Comparison of ENCODE assay signal across 20 cellular contexts in the genomic region with DNA sequence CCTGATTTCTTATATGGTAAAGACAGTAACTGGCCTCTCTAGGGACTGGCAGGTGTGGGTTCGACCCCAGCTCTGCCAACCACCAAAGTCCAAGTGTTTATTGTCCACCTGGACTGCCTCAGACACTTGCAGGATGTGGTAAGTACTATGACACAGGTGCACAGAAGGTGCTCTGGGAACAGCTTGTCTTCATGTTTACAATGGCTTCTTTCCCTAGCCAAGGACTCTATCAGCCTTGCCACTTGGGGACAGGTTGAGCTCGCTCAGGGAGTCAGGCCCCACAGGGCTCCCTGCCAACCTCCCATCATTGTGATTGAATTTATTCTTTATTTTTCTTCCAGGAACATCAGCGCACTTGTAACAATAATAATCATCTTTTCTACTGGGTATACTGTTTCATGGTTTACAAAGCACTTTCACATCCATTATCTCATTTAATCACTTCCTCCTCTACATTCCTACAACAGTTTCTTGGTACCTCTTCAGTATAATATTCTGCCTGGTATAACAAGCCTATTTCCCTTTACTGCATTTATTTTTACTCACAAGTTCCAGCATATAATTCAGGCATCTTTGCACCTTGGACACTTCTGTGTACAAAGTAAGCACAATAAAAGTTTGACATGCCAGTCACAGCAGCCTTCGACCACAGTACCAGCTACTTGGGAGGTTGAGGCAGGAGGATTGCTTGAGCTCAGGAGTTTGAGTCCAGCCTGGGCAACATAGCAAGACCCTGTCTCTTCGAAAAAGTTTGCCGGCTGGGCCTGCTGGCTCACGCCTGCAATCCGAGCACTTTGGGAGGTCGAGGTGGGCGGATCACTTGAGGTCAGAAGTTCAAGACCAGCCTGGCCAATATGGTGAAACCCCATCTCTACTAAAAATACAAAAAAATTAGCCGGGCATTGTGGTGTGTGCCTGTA. TPM values are rescaled to one million over a fixed set of nuclear protein-coding genes. Genes with fewer than 3 reads are reported as not detected.
DNase-seq lines count a peak whose midpoint lies in the region; ATAC-seq, FAIRE-seq and TF ChIP-seq lines count a peak whose summit lies in the region.
"Had no signal": no experiment of that assay in that cellular context is flagged by ENCODE, and none has a peak within 500 bp of the region (broad histone marks: within the 10 kb centered on the region; RNA-seq: fewer than 3 reads in every experiment).

No MANE protein-coding gene starts in this region.

- H3K79me2 ChIP-seq in K562 (ENCODE audit: control insufficient read depth, insufficient read depth, low read length) (peaks cover 15% of the 10 kb centered on the region), SK-N-SH (ENCODE audit: insufficient read depth) (peaks cover 9% of the 10 kb centered on the region), neural progenitor cell (ENCODE audit: low read depth) (peaks cover 1% of the 10 kb centered on the region)

- H3K9ac ChIP-seq in K562 (ENCODE audit: insufficient read depth in 1 of 2, low read depth in 2 of 2, low read length in 2 of 2) (no peak overlapping the region), SK-N-SH (no peak overlapping the region), neural progenitor cell (no peak overlapping the region)

- H3K9me3 ChIP-seq in K562 (replicated peaks; ENCODE audit: control insufficient read depth, insufficient read depth, low read depth, low read length) (no peaks in the 10 kb centered on the region), spleen (no peaks in the 10 kb centered on the region), SK-N-SH (no peaks in the 10 kb centered on the region), neural progenitor cell (ENCODE audit: low read depth) (no peaks in the 10 kb centered on the region)
- H3K9me3 ChIP-seq: uterus had no signal

- H3K4me1 ChIP-seq in K562 (replicated peaks in 1 of 2; ENCODE audit: control insufficient read depth in 2 of 2, insufficient read depth in 2 of 2, low read length in 2 of 2) (peaks cover 19% of the 10 kb centered on the region in 2 experiments; a peak in 4 of 5 replicates), spleen (peaks cover 15 to 69% (median 39%) of the 10 kb centered on the region in 6 donors), SK-N-SH (ENCODE audit: control insufficient read depth in 1 of 2, insufficient read depth in 2 of 2, low read depth in 1 of 2, low read length in 1 of 2) (peaks cover 0 to 9% of the 10 kb centered on the region in 2 experiments; a peak in 1 of 4 replicates), neural progenitor cell (no peaks in the 10 kb centered on the region)
- H3K4me1 ChIP-seq: uterus had no signal

- no peaks in the 10 kb centered on the region for H4K20me1 ChIP-seq in K562 (replicated peaks; ENCODE audit: control insufficient read depth, insufficient read depth, low read length)
- no peaks in the 10 kb centered on the region for H4K20me1 ChIP-seq in SK-N-SH (ENCODE audit: insufficient read depth)
- no peaks in the 10 kb centered on the region for H4K20me1 ChIP-seq in neural progenitor cell (ENCODE audit: low read depth)

- H3K27me3 ChIP-seq in K562 (ENCODE audit: control insufficient read depth in 2 of 2, insufficient read depth in 2 of 2, low read length in 2 of 2): no peaks in the 10 kb centered on the region
- H3K27me3 ChIP-seq in spleen (replicated peaks in 1 of 7): no peaks in the 10 kb centered on the region
- no peaks in the 10 kb centered on the region for H3K27me3 ChIP-seq in SK-N-SH (ENCODE audit: insufficient read depth)
- peaks cover 11% of the 10 kb centered on the region for H3K27me3 ChIP-seq in neural progenitor cell
- H3K27me3 ChIP-seq: uterus had no signal

- no peak overlapping the region for H3K4me3 ChIP-seq in K562
- H3K4me3 ChIP-seq in spleen: no peak overlapping the region
- no peak overlapping the region for H3K4me3 ChIP-seq in SK-N-SH (ENCODE audit: low read depth in 2 of 2, low read length in 1 of 2)
- H3K4me3 ChIP-seq in neural progenitor cell: no peak overlapping the region
- H3K4me3 ChIP-seq: uterus had no signal

- H3K36me3 Mint-ChIP-seq in neural progenitor cell: no peaks in the 10 kb centered on the region
- H3K36me3 Mint-ChIP-seq: naive thymus-derived CD4-positive, alpha-beta T cell had no signal

- H3K4me3 Mint-ChIP-seq in neural progenitor cell: no peak overlapping the region
- H3K4me3 Mint-ChIP-seq: activated CD8-positive, alpha-beta T cell treated with anti-CD3 and anti-CD28 coated beads, Interleukin-2, amount 10 ng/mL, durations not matched to agents 7 days and 5 days; CD8-positive, alpha-beta T cell had no signal

- WGBS in K562 (ENCODE audit: insufficient coverage, low coverage, missing lambda C conversion rate): 48% methylated on average over 7 of the region's 11 CpGs
- 79 to 92% (median 84%) methylated on average over 9 to 11 of the region's 11 CpGs for WGBS in spleen, 5 donors
- WGBS in SK-N-SH (ENCODE audit: low lambda C conversion rate): 78% methylated on average over 11 of the region's 11 CpGs

- in situ Hi-C loops in K562 (cut with MboI): no loop called here

- H2AFZ ChIP-seq in K562 (ENCODE audit: low read depth, low read length): no peak overlapping the region
- H2AFZ ChIP-seq in SK-N-SH (ENCODE audit: low read depth): no peak overlapping the region
- H2AFZ ChIP-seq in neural progenitor cell (replicated peaks): no peak overlapping the region

- no peaks in the 10 kb centered on the region for H3K9me2 ChIP-seq in SK-N-SH

- H3K27ac ChIP-seq in K562 (ENCODE audit: extremely low read depth, low read depth, low read length) (no peak overlapping the region), spleen (peak overlapping the region in 2 of 8 donors; percentile 19 to 20), SK-N-SH (ENCODE audit: low read depth in 2 of 2, low read length in 1 of 2) (no peak overlapping the region), neural progenitor cell (no peak overlapping the region)
- H3K27ac ChIP-seq: uterus had no signal

- no TSS peak for BruUV-seq in K562 (replicated peaks; lab: Mats Ljungman, UMichigan)

- H3K36me3 ChIP-seq in K562 (ENCODE audit: control insufficient read depth, insufficient read depth, low read length) (no peaks in the 10 kb centered on the region), spleen (no peaks in the 10 kb centered on the region), SK-N-SH (replicated peaks in 1 of 2; ENCODE audit: control insufficient read depth in 1 of 2, insufficient read depth in 2 of 2, low read length in 1 of 2) (no peaks in the 10 kb centered on the region), neural progenitor cell (no peaks in the 10 kb centered on the region)
- H3K36me3 ChIP-seq: uterus had no signal

- H3F3A ChIP-seq in SK-N-SH (replicated peaks; ENCODE audit: insufficient read depth) (no peaks in the 10 kb centered on the region), neural progenitor cell (ENCODE audit: low read depth) (peaks cover 8% of the 10 kb centered on the region)

- H3K27me3 Mint-ChIP-seq in neural progenitor cell (ENCODE audit: insufficient read depth, low read depth): peaks cover 6% of the 10 kb centered on the region
- H3K27me3 Mint-ChIP-seq: naive thymus-derived CD4-positive, alpha-beta T cell had no signal

- no peak overlapping the region for H3K4me2 ChIP-seq in K562 (ENCODE audit: insufficient read depth, low read length)
- no peak overlapping the region for H3K4me2 ChIP-seq in SK-N-SH
- no peak overlapping the region for H3K4me2 ChIP-seq in neural progenitor cell

- TF ChIP-seq CTCF in K562 (IDR thresholded peaks at IDR 0.05 in 2 of 3, conservative IDR thresholded peaks at IDR 0.05 in 1 of 3; ENCODE audit: insufficient read depth in 2 of 3, low read depth in 1 of 3, low read length in 3 of 3): no peak
- no peak for TF ChIP-seq CTCF in spleen (IDR thresholded peaks at IDR 0.05 in 8 of 11, conservative IDR thresholded peaks at IDR 0.05 in 3 of 11)
- no peak for TF ChIP-seq CTCF in SK-N-SH (IDR thresholded peaks at IDR 0.05)
- no peak for TF ChIP-seq CTCF in neural progenitor cell (IDR thresholded peaks at IDR 0.05)

- TF ChIP-seq RAD21 in K562 (CRISPR knock-in tag; conservative IDR thresholded peaks at IDR 0.05 in 1 of 2, IDR thresholded peaks at IDR 0.05 in 1 of 2) (no peak), SK-N-SH (IDR thresholded peaks at IDR 0.05; ENCODE audit: low read length) (no peak)

- TF ChIP-seq EP300 in K562 (IDR thresholded peaks at IDR 0.05; ENCODE audit: low read length) (no peak), SK-N-SH (IDR thresholded peaks at IDR 0.05; ENCODE audit: borderline replicate concordance in 1 of 2, low read depth in 1 of 2, low read length in 1 of 2) (no peak)

- H3K27ac Mint-ChIP-seq in neural progenitor cell: no peak overlapping the region
- H3K27ac Mint-ChIP-seq: activated CD8-positive, alpha-beta T cell treated with anti-CD3 and anti-CD28 coated beads, Interleukin-2, amount 10 ng/mL, durations not matched to agents 7 days and 5 days; CD8-positive, alpha-beta T cell had no signal

- H3K4me1 Mint-ChIP-seq in neural progenitor cell: peaks cover 7% of the 10 kb centered on the region

- CTCF ChIA-PET in K562 (lab: Yijun Ruan, JAX; ENCODE audit: low intra/inter-chr PET ratio) (interaction anchor here (0.7 kb wide), 1 partner anchor 14 kb away, joined by 4 read pairs; no protein-coding TSS in a partner anchor), SK-N-SH (lab: Yijun Ruan, JAX) (interaction anchor here (0.9 to 2.8 kb wide), 4 partner anchors 14 to 109 kb away, joined by 3 to 6 read pairs (median 4); no protein-coding TSS in a partner anchor)

- peaks cover 3% of the 10 kb centered on the region for H3K9me3 Mint-ChIP-seq in neural progenitor cell
- H3K9me3 Mint-ChIP-seq: CD8-positive, alpha-beta T cell had no signal

- no peaks in the 10 kb centered on the region for H3K9me1 ChIP-seq in K562 (ENCODE audit: control insufficient read depth, insufficient read depth, low read length)

- POLR2A ChIA-PET in K562 (lab: Yijun Ruan, JAX) (interaction anchor here (1.0 to 1.6 kb wide), 4 partner anchors 8 to 329 kb away, joined by 3 to 6 read pairs (median 4); no protein-coding TSS in a partner anchor), SK-N-SH (lab: Yijun Ruan, JAX) (no interaction called here)

- FAIRE-seq in K562 (lab: Jason Lieb, UNC) (no peak), frontal cortex (lab: Jason Lieb, UNC) (no peak)
- FAIRE-seq: A204.1 had no signal

- TF ChIP-seq POLR2A in K562 (conservative IDR thresholded peaks at IDR 0.05) (no peak), spleen (IDR thresholded peaks at IDR 0.05) (no peak)

- intact Hi-C loops in K562 (cut with micrococcal nuclease): no loop called here
- intact Hi-C loops in spleen (cut with DNase I; ENCODE audit: low total_unique reads): no loop called here

- DNase-seq in NCI-H1092 treated with DMSO at 0.1 percent for 48 hours (lab: John Stamatoyannopoulos, UW) (peak; percentile 5), NCI-H1092 (lab: John Stamatoyannopoulos, UW) (no peak), NCI-H2029 treated with DMSO at 0.1 percent for 48 hours (lab: John Stamatoyannopoulos, UW) (peak; percentile 82), K562 (ENCODE audit: extremely low read depth in 1 of 4, low spot score in 3 of 4) (no peak), spleen (peak; percentile 54), SK-N-SH (no peak), frontal cortex (ENCODE audit: low spot score in 2 of 2) (no peak), neural progenitor cell (ENCODE audit: low spot score) (no peak)
- DNase-seq: activated CD8-positive, alpha-beta T cell treated with anti-CD3 and anti-CD28 coated beads, Interleukin-2, amount 10 ng/mL, durations not matched to agents 7 days and 5 days; aorta; CD8-positive, alpha-beta T cell; cortex of kidney; hippocampal formation; IMR-90; left cardiac atrium; naive thymus-derived CD4-positive, alpha-beta T cell; NCI-H1417 treated with DMSO at 0.1 percent for 48 hours; NCI-H82; uterus had no signal

- no peak for ATAC-seq in K562
- ATAC-seq: activated CD8-positive, alpha-beta T cell treated with anti-CD3 and anti-CD28 coated beads, Interleukin-2, amount 10 ng/mL, durations not matched to agents 7 days and 5 days; CD8-positive, alpha-beta T cell; left cardiac atrium; naive thymus-derived CD4-positive, alpha-beta T cell had no signal

RNA-seq across cellular contexts. Expression of a gene that starts 24.2 kb away (rescaled TPM):
- 64.2 and 71.9 TPM in 2 replicates for total RNA-seq in K562 (2011; cell fraction: chromatin; rRNA removed; ENCODE audit: low replicate concordance)
- 40.3 and 42.0 TPM in 2 replicates for total RNA-seq in K562 (2011; cell fraction: nucleolus; rRNA removed)
- total RNA-seq in K562 (2011; cell fraction: nucleoplasm; rRNA removed): 44.1 and 58.8 TPM in 2 replicates
- total RNA-seq in K562 (2014; rRNA removed) (114 and 141 TPM in 2 replicates), K562 (2014; rRNA removed; fragmentation: Illumina TruSeq; extraction: Trizol) (36.3 and 39.2 TPM in 2 replicates), K562 (2015; rRNA removed; fragmentation: Illumina TruSeq; extraction: Trizol) (61.2 and 65.5 TPM in 2 replicates), K562 (2021) (215 and 226 TPM in 2 replicates), spleen (100 to 1,000 TPM in 3 of 7 donors, 10 to 100 TPM in 4; 54.0 to 122 (median 94.2) TPM), frontal cortex (7.7 TPM), neural progenitor cell (ENCODE audit: low replicate concordance) (37.9 and 49.8 TPM in 2 replicates)
- polyA plus RNA-seq in K562 (2011; rRNA removed) (25.4 and 33.0 TPM in 2 replicates), K562 (2014; fragmentation: Illumina TruSeq; extraction: Trizol) (44.2 and 80.9 TPM in 2 replicates), K562 (2014; fragmentation: Nextera tagmentation; extraction: Ambion mirVana) (1 to 10 TPM; 2.4 to 5.1 TPM), K562 (2014; rRNA removed) (88.4 and 112 TPM in 2 replicates), spleen (10 to 100 TPM; 11.6 to 25.5 (median 12.6) TPM), SK-N-SH (2012; rRNA removed) (28.0 and 36.6 TPM in 2 replicates)
- 21.1 and 45.0 TPM in 2 replicates for polyA plus RNA-seq in K562 (2011; cell fraction: cytosol; rRNA removed)
- polyA plus RNA-seq in K562 (2011; cell fraction: nucleus; rRNA removed): 23.6 and 33.3 TPM in 2 replicates
- polyA plus RNA-seq in K562 (2012): 44.9 and 60.8 TPM in 2 replicates
- 33.1 and 40.4 TPM in 2 replicates for polyA minus RNA-seq in K562 (2011; rRNA and poly(A)+ RNA removed)
- 55.4 and 91.3 TPM in 2 replicates for polyA minus RNA-seq in K562 (2011; cell fraction: cytosol; rRNA and poly(A)+ RNA removed)
- 12.5 and 17.4 TPM in 2 replicates for polyA minus RNA-seq in K562 (2011; cell fraction: nucleus; rRNA and poly(A)+ RNA removed)
- polyA plus RNA-seq in SK-N-SH (2012; cell fraction: cytosol; rRNA removed): 37.5 and 38.1 TPM in 2 replicates
- 22.9 and 35.5 TPM in 2 replicates for polyA plus RNA-seq in SK-N-SH (2012; cell fraction: nucleus; rRNA removed)

Comparison
In these comparisons a context has a peak if more than half of its experiments do, and no peak if none do; other contexts are left out.
1. DNase-seq: peak in NCI-H1092 treated with DMSO at 0.1 percent for 48 hours (single experiment), NCI-H2029 treated with DMSO at 0.1 percent for 48 hours (single experiment) and spleen (single experiment); none in NCI-H1092 (single experiment), K562 (0 of 4), SK-N-SH (single experiment), frontal cortex (0 of 2) and neural progenitor cell (single experiment).